ENCODE assay signal across 23 cellular contexts in genomic region chr1:95496792-95497191, GRCh38.
"Had no signal": no experiment of that assay in that cellular context is flagged by ENCODE, and none has a peak within 500 bp of the region (broad histone marks: within the 10 kb centered on the region; RNA-seq: fewer than 3 reads in every experiment).

No MANE protein-coding gene starts in this region.

- H3K4me1 ChIP-seq: breast epithelium, Peyer's patch, SJSA1 had no signal

- H3K9me3 Mint-ChIP-seq: activated CD4-positive, alpha-beta T cell treated with anti-CD3 and anti-CD28 coated beads, Interleukin-2, amount 10 ng/mL, durations not matched to agents 24 days and 14 days; activated naive CD4-positive, alpha-beta T cell treated with anti-CD3 and anti-CD28 coated beads, Interleukin-2, amount 10 ng/mL, durations not matched to agents 7 days and 5 days; T-helper 1 cell treated with Interleukin-12 subunit alpha and Interleukin-12 subunit beta and Interleukin-4 antibody, amounts not matched to agents 30 μg/mL and 1 μg/mL, for 36 hours had no signal

- H3K27ac ChIP-seq: breast epithelium, Peyer's patch, RWPE1, SJSA1 had no signal

- H3K27ac Mint-ChIP-seq: activated CD4-positive, alpha-beta T cell treated with anti-CD3 and anti-CD28 coated beads, Interleukin-2, amount 10 ng/mL, durations not matched to agents 24 days and 14 days; activated naive CD4-positive, alpha-beta T cell treated with anti-CD3 and anti-CD28 coated beads, Interleukin-2, amount 10 ng/mL, durations not matched to agents 7 days and 5 days; activated naive CD8-positive, alpha-beta T cell treated with anti-CD3 and anti-CD28 coated beads for 36 hours; activated T-helper 17 cell treated with anti-CD3 and anti-CD28 coated beads, Interleukin-2, amount 50 U/mL, for 72 hours; T-helper 1 cell treated with Interleukin-12 subunit alpha and Interleukin-12 subunit beta and Interleukin-4 antibody, amounts not matched to agents 30 μg/mL and 1 μg/mL, for 36 hours had no signal

- H3K9me3 ChIP-seq: breast epithelium, Peyer's patch, SJSA1 had no signal

- DNase-seq: activated CD4-positive, alpha-beta T cell treated with anti-CD3 and anti-CD28 coated beads, Interleukin-2, amount 10 ng/mL, durations not matched to agents 24 days and 14 days; activated CD4-positive, alpha-beta T cell treated with anti-CD3 and anti-CD28 coated beads, Interleukin-2, amount 50 U/mL, for 48 hours; activated CD4-positive, CD25-positive, alpha-beta regulatory T cell treated with anti-CD3 and anti-CD28 coated beads, Interleukin-2, amount 50 U/mL, for 72 hours; activated gamma-delta T cell treated with Interleukin-2 at 50 U/mL for 16 hours; activated naive CD4-positive, alpha-beta T cell treated with anti-CD3 and anti-CD28 coated beads, Interleukin-2, amount 10 ng/mL, durations not matched to agents 7 days and 5 days; activated naive CD8-positive, alpha-beta T cell treated with anti-CD3 and anti-CD28 coated beads for 36 hours; activated T-cell treated with anti-CD3 and anti-CD28 coated beads for 4 hours; activated T-cell treated with anti-CD3 and anti-CD28 coated beads, Interleukin-2, amount 50 U/mL, for 48 hours; caudate nucleus; Kasumi-1; NCI-H1105 treated with DMSO at 0.1 percent for 48 hours; NCI-H1436 treated with DMSO at 0.1 percent for 48 hours; NCI-H187; NCI-H2081; NCI-H446; NCI-H524; Peyer's patch; Right ventricle myocardium superior had no signal

- H3K27me3 ChIP-seq: breast epithelium, Peyer's patch, SJSA1 had no signal

- H3K4me1 Mint-ChIP-seq: activated CD4-positive, alpha-beta T cell treated with anti-CD3 and anti-CD28 coated beads, Interleukin-2, amount 10 ng/mL, durations not matched to agents 24 days and 14 days; activated naive CD4-positive, alpha-beta T cell treated with anti-CD3 and anti-CD28 coated beads, Interleukin-2, amount 10 ng/mL, durations not matched to agents 7 days and 5 days; activated naive CD8-positive, alpha-beta T cell treated with anti-CD3 and anti-CD28 coated beads for 36 hours; activated T-helper 17 cell treated with anti-CD3 and anti-CD28 coated beads, Interleukin-2, amount 50 U/mL, for 72 hours had no signal

- H3K27me3 Mint-ChIP-seq: activated CD4-positive, alpha-beta T cell treated with anti-CD3 and anti-CD28 coated beads, Interleukin-2, amount 10 ng/mL, durations not matched to agents 24 days and 14 days; activated naive CD4-positive, alpha-beta T cell treated with anti-CD3 and anti-CD28 coated beads, Interleukin-2, amount 10 ng/mL, durations not matched to agents 7 days and 5 days; activated naive CD8-positive, alpha-beta T cell treated with anti-CD3 and anti-CD28 coated beads for 36 hours; activated T-helper 17 cell treated with anti-CD3 and anti-CD28 coated beads, Interleukin-2, amount 50 U/mL, for 72 hours had no signal

- H3K36me3 Mint-ChIP-seq: activated naive CD4-positive, alpha-beta T cell treated with anti-CD3 and anti-CD28 coated beads, Interleukin-2, amount 10 ng/mL, durations not matched to agents 7 days and 5 days; activated naive CD8-positive, alpha-beta T cell treated with anti-CD3 and anti-CD28 coated beads for 36 hours had no signal

- H3K4me3 Mint-ChIP-seq: activated CD4-positive, alpha-beta T cell treated with anti-CD3 and anti-CD28 coated beads, Interleukin-2, amount 10 ng/mL, durations not matched to agents 24 days and 14 days; activated naive CD4-positive, alpha-beta T cell treated with anti-CD3 and anti-CD28 coated beads, Interleukin-2, amount 10 ng/mL, durations not matched to agents 7 days and 5 days; activated naive CD8-positive, alpha-beta T cell treated with anti-CD3 and anti-CD28 coated beads for 36 hours; activated T-helper 17 cell treated with anti-CD3 and anti-CD28 coated beads, Interleukin-2, amount 50 U/mL, for 72 hours; T-helper 1 cell treated with Interleukin-12 subunit alpha and Interleukin-12 subunit beta and Interleukin-4 antibody, amounts not matched to agents 30 μg/mL and 1 μg/mL, for 36 hours had no signal

- H3K36me3 ChIP-seq: breast epithelium, Peyer's patch, SJSA1 had no signal

- H3K4me3 ChIP-seq: breast epithelium, Peyer's patch, SJSA1 had no signal

- ATAC-seq: activated T-helper 17 cell treated with anti-CD3 and anti-CD28 coated beads, Interleukin-2, amount 50 U/mL, for 72 hours had no signal
